ENCODE assay signal across 24 cellular contexts in genomic region chr17:62600805-62601204, GRCh38.
"Had no signal": no experiment of that assay in that cellular context is flagged by ENCODE, and none has a peak within 500 bp of the region (broad histone marks: within the 10 kb centered on the region; RNA-seq: fewer than 3 reads in every experiment).

No MANE protein-coding gene starts in this region.

- H3K4me1 ChIP-seq: gastrocnemius medialis, parathyroid adenoma, sigmoid colon had no signal

- H3K9me3 ChIP-seq: gastrocnemius medialis, sigmoid colon had no signal

- H3K27ac ChIP-seq: brain microvascular endothelial cell, gastrocnemius medialis, parathyroid adenoma, sigmoid colon, WERI-Rb-1 had no signal

- H3K27me3 ChIP-seq: brain microvascular endothelial cell, gastrocnemius medialis, sigmoid colon had no signal

- H3K27ac Mint-ChIP-seq: activated CD8-positive, alpha-beta T cell treated with anti-CD3 and anti-CD28 coated beads, Interleukin-2, amount 10 ng/mL, durations not matched to agents 7 days and 5 days; activated naive CD4-positive, alpha-beta T cell treated with anti-CD3 and anti-CD28 coated beads, Interleukin-2, amount 50 U/mL, for 24 hours; activated T-helper 1 cell treated with anti-CD3 and anti-CD28 coated beads, Interleukin-12 subunit alpha, Interleukin-12 subunit beta, Interleukin-2, Interleukin-4 antibody, amounts not matched to agents 30 ng/mL and 10 ng/mL and 1 ng/mL, durations not matched to agents 14 hours and 24 hours and 36 hours; nephron; stimulated activated naive B cell treated with anti-CD40 and anti-IgM and Interleukin-4, amounts not matched to agents 10 μg/mL and 1 μg/mL and 100 μg/mL, for 72 hours had no signal

- H3K4me3 ChIP-seq: gastrocnemius medialis, sigmoid colon, smooth muscle cell had no signal

- DNase-seq: activated CD4-positive, alpha-beta T cell treated with anti-CD3 and anti-CD28 coated beads for 1 hour; activated CD4-positive, alpha-beta T cell treated with anti-CD3 and anti-CD28 coated beads, Interleukin-2, amount 50 U/mL, for 1 hour; activated CD8-positive, alpha-beta T cell treated with anti-CD3 and anti-CD28 coated beads, Interleukin-2, amount 10 ng/mL, durations not matched to agents 7 days and 5 days; activated gamma-delta T cell treated with Interleukin-2 at 50 U/mL for 16 hours; aorta; brain microvascular endothelial cell; central memory CD4-positive, alpha-beta T cell; dermis blood vessel endothelial cell; effector CD8-positive, alpha-beta T cell; gastrocnemius medialis; hypothalamus; midbrain; nucleus accumbens; sigmoid colon; stimulated activated CD4-positive, alpha-beta T cell treated with anti-CD3 and anti-CD28 coated beads, Interleukin-15, amount 100 ng/mL, for 24 hours; stimulated activated naive B cell treated with anti-CD40 and anti-IgM and Interleukin-4, amounts not matched to agents 10 μg/mL and 1 μg/mL and 100 μg/mL, for 72 hours; T-helper 1 cell; trophoblast cell; WERI-Rb-1 had no signal

- H3K9ac ChIP-seq: parathyroid adenoma had no signal

- H3K4me1 Mint-ChIP-seq: activated naive CD4-positive, alpha-beta T cell treated with anti-CD3 and anti-CD28 coated beads, Interleukin-2, amount 50 U/mL, for 24 hours; stimulated activated naive B cell treated with anti-CD40 and anti-IgM and Interleukin-4, amounts not matched to agents 10 μg/mL and 1 μg/mL and 100 μg/mL, for 72 hours had no signal

- ATAC-seq: activated CD8-positive, alpha-beta T cell treated with anti-CD3 and anti-CD28 coated beads, Interleukin-2, amount 10 ng/mL, durations not matched to agents 7 days and 5 days; gastrocnemius medialis; stimulated activated naive B cell treated with anti-CD40 and anti-IgM and Interleukin-4, amounts not matched to agents 10 μg/mL and 1 μg/mL and 100 μg/mL, for 72 hours had no signal

- H3K4me3 Mint-ChIP-seq: activated CD8-positive, alpha-beta T cell treated with anti-CD3 and anti-CD28 coated beads, Interleukin-2, amount 10 ng/mL, durations not matched to agents 7 days and 5 days; activated naive CD4-positive, alpha-beta T cell treated with anti-CD3 and anti-CD28 coated beads, Interleukin-2, amount 50 U/mL, for 24 hours; activated T-helper 1 cell treated with anti-CD3 and anti-CD28 coated beads, Interleukin-12 subunit alpha, Interleukin-12 subunit beta, Interleukin-2, Interleukin-4 antibody, amounts not matched to agents 30 ng/mL and 10 ng/mL and 1 ng/mL, durations not matched to agents 14 hours and 24 hours and 36 hours; nephron; stimulated activated naive B cell treated with anti-CD40 and anti-IgM and Interleukin-4, amounts not matched to agents 10 μg/mL and 1 μg/mL and 100 μg/mL, for 72 hours had no signal

- H3K27me3 Mint-ChIP-seq: activated naive CD4-positive, alpha-beta T cell treated with anti-CD3 and anti-CD28 coated beads, Interleukin-2, amount 50 U/mL, for 24 hours; stimulated activated naive B cell treated with anti-CD40 and anti-IgM and Interleukin-4, amounts not matched to agents 10 μg/mL and 1 μg/mL and 100 μg/mL, for 72 hours had no signal

- H3K9me3 Mint-ChIP-seq: activated naive CD4-positive, alpha-beta T cell treated with anti-CD3 and anti-CD28 coated beads, Interleukin-2, amount 50 U/mL, for 24 hours; activated T-helper 1 cell treated with anti-CD3 and anti-CD28 coated beads, Interleukin-12 subunit alpha, Interleukin-12 subunit beta, Interleukin-2, Interleukin-4 antibody, amounts not matched to agents 30 ng/mL and 10 ng/mL and 1 ng/mL, durations not matched to agents 14 hours and 24 hours and 36 hours had no signal
